1 cellular context compared by ENCODE assay signal in the genomic region with DNA sequence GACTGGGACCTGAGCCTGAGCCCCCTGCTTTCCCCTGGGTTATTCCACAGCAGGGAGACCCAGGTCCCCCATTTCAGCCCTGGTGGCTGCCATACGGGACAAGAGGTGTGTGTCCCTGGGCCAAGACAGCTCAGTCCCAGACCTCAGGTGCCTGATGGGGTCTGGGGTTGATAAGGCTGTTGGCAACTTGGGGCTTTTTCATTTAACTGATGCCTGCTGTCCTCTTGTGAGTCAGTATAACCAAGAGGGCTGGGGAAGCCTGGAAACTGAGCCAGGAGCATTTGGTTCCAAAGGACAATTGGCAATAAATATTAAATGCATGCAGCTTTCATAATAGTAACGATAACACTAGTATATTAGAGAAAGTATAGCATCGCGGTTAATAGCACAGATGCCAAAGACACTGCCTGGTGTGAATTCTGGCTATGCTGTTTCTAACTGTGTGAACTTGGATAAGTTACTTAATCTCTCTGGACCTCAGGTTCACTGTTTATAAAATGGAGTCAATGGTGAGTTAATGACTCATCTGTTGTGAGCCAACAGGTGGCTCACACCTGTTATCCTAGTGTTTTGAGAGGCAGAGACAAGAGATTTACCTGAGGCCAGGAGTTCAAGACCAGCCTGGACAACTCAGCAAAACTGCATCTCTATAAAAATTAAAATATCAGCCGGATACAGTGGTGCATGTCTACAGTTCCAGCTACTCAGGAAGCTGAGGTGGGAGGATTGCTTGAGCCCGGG.
TF ChIP-seq lines count a peak whose summit lies in the region.

No MANE protein-coding gene starts in this region.

TF ChIP-seq in H1, 55 proteins besides CTCF, POLR2A, EP300 and RAD21:
- TF ChIP-seq MAFK (IDR thresholded peaks at IDR 0.05; ENCODE audit: low read depth, low read length) (no peak), RBBP5 (IDR thresholded peaks at IDR 0.05; ENCODE audit: borderline replicate concordance, low read depth, low read length) (no peak), KDM4A (IDR thresholded peaks at IDR 0.05; ENCODE audit: low read depth, low read length, severe bottlenecking) (no peak), CHD1 (IDR thresholded peaks at IDR 0.05; ENCODE audit: low read depth, low read length) (no peak), JUND (IDR thresholded peaks at IDR 0.05; ENCODE audit: low read length) (no peak), NRF1 (IDR thresholded peaks at IDR 0.05; ENCODE audit: low read depth, low read length) (no peak), FOSL1 (IDR thresholded peaks at IDR 0.05; ENCODE audit: insufficient read depth, low read depth, low read length) (no peak), KDM5A (IDR thresholded peaks at IDR 0.05; ENCODE audit: low read length) (no peak), SP4 (IDR thresholded peaks at IDR 0.05; ENCODE audit: low read length) (no peak), TEAD4 (IDR thresholded peaks at IDR 0.05; ENCODE audit: low read depth, low read length) (no peak), JUN (IDR thresholded peaks at IDR 0.05; ENCODE audit: low read depth, low read length) (no peak), BRCA1 (IDR thresholded peaks at IDR 0.05; ENCODE audit: low read depth, low read length) (no peak)
